In the genomic region with DNA sequence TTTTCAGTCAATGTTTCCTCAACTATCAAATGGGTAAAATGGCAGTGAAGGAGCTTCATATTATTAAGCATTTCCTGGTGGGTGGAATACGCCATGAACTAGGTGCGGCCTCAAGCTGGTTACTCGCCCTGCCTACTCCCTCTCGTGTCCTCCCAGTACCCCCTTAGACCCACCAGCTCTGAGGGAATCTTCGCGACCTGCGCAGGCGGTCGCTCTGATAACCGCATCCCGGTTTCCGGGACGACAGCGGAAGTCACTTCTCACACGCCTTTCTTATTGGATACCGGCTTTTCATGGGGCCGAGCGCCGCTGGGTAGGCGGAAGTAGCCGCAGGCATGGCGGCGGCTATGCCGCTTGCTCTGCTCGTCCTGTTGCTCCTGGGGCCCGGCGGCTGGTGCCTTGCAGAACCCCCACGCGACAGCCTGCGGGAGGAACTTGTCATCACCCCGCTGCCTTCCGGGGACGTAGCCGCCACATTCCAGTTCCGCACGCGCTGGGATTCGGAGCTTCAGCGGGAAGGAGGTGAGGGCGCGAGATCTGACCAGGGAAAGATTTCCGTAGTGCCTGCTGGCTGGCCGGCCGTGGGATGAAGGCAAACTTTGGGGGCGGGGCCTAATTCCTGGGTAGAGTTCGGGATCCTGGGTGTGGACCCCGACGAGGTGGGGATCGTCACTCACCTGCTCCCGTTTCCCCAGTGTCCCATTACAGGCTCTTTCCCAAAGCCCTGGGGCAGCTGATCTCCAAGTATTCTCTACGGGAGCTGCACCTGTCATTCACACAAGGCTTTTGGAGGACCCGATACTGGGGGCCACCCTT, we compare ENCODE assay signal across 1 cellular context.
TF ChIP-seq lines count a peak whose summit lies in the region.

A gene (plus strand): TSS at position 320 of the 816 bp plus-strand sequence. CDS start 16 bp downstream, at position 336.

TF ChIP-seq in HepG2, 621 proteins besides CTCF, POLR2A, EP300 and RAD21 (continued from another document and continues in another):
- TF ChIP-seq, protein P1, sequence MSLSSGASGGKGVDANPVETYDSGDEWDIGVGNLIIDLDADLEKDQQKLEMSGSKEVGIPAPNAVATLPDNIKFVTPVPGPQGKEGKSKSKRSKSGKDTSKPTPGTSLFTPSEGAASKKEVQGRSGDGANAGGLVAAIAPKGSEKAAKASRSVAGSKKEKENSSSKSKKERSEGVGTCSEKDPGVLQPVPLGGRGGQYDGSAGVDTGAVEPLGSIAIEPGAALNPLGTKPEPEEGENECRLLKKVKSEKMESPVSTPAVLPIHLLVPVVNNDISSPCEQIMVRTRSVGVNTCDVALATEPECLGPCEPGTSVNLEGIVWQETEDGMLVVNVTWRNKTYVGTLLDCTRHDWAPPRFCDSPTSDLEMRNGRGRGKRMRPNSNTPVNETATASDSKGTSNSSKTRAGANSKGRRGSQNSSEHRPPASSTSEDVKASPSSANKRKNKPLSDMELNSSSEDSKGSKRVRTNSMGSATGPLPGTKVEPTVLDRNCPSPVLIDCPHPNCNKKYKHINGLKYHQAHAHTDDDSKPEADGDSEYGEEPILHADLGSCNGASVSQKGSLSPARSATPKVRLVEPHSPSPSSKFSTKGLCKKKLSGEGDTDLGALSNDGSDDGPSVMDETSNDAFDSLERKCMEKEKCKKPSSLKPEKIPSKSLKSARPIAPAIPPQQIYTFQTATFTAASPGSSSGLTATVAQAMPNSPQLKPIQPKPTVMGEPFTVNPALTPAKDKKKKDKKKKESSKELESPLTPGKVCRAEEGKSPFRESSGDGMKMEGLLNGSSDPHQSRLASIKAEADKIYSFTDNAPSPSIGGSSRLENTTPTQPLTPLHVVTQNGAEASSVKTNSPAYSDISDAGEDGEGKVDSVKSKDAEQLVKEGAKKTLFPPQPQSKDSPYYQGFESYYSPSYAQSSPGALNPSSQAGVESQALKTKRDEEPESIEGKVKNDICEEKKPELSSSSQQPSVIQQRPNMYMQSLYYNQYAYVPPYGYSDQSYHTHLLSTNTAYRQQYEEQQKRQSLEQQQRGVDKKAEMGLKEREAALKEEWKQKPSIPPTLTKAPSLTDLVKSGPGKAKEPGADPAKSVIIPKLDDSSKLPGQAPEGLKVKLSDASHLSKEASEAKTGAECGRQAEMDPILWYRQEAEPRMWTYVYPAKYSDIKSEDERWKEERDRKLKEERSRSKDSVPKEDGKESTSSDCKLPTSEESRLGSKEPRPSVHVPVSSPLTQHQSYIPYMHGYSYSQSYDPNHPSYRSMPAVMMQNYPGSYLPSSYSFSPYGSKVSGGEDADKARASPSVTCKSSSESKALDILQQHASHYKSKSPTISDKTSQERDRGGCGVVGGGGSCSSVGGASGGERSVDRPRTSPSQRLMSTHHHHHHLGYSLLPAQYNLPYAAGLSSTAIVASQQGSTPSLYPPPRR (CRISPR knock-in tag; IDR thresholded peaks at IDR 0.05; ENCODE audit: borderline replicate concordance), result peak; percentile 66; the same call in 1 of the 2 replicates
- TF ChIP-seq ARID2 (CRISPR knock-in tag; IDR thresholded peaks at IDR 0.05; ENCODE audit: borderline replicate concordance), result no peak; the same call in 1 of the 2 replicates
- TF ChIP-seq GATA4 (IDR thresholded peaks at IDR 0.05; ENCODE audit: borderline replicate concordance, low read depth), result peak; percentile 84
- TF ChIP-seq, protein P2, sequence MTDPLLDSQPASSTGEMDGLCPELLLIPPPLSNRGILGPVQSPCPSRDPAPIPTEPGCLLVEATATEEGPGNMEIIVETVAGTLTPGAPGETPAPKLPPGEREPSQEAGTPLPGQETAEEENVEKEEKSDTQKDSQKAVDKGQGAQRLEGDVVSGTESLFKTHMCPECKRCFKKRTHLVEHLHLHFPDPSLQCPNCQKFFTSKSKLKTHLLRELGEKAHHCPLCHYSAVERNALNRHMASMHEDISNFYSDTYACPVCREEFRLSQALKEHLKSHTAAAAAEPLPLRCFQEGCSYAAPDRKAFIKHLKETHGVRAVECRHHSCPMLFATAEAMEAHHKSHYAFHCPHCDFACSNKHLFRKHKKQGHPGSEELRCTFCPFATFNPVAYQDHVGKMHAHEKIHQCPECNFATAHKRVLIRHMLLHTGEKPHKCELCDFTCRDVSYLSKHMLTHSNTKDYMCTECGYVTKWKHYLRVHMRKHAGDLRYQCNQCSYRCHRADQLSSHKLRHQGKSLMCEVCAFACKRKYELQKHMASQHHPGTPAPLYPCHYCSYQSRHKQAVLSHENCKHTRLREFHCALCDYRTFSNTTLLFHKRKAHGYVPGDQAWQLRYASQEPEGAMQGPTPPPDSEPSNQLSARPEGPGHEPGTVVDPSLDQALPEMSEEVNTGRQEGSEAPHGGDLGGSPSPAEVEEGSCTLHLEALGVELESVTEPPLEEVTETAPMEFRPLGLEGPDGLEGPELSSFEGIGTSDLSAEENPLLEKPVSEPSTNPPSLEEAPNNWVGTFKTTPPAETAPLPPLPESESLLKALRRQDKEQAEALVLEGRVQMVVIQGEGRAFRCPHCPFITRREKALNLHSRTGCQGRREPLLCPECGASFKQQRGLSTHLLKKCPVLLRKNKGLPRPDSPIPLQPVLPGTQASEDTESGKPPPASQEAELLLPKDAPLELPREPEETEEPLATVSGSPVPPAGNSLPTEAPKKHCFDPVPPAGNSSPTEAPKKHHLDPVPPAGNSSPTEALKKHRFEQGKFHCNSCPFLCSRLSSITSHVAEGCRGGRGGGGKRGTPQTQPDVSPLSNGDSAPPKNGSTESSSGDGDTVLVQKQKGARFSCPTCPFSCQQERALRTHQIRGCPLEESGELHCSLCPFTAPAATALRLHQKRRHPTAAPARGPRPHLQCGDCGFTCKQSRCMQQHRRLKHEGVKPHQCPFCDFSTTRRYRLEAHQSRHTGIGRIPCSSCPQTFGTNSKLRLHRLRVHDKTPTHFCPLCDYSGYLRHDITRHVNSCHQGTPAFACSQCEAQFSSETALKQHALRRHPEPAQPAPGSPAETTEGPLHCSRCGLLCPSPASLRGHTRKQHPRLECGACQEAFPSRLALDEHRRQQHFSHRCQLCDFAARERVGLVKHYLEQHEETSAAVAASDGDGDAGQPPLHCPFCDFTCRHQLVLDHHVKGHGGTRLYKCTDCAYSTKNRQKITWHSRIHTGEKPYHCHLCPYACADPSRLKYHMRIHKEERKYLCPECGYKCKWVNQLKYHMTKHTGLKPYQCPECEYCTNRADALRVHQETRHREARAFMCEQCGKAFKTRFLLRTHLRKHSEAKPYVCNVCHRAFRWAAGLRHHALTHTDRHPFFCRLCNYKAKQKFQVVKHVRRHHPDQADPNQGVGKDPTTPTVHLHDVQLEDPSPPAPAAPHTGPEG (CRISPR knock-in tag; IDR thresholded peaks at IDR 0.05), result peak; percentile 88
- TF ChIP-seq ZNF232 (CRISPR knock-in tag; IDR thresholded peaks at IDR 0.05; ENCODE audit: borderline replicate concordance), result peak; percentile 97
- no peak for TF ChIP-seq ZNF562 (CRISPR knock-in tag; IDR thresholded peaks at IDR 0.05; ENCODE audit: borderline replicate concordance)
- TF ChIP-seq ZBTB7A (CRISPR knock-in tag; IDR thresholded peaks at IDR 0.05), result no peak; the same call in 1 of the 2 replicates
- TF ChIP-seq, protein P3, sequence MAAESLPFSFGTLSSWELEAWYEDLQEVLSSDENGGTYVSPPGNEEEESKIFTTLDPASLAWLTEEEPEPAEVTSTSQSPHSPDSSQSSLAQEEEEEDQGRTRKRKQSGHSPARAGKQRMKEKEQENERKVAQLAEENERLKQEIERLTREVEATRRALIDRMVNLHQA (CRISPR knock-in tag; IDR thresholded peaks at IDR 0.05), result 0 out of 2 replicates have a peak, but pooled peaks have one; percentile 78
- TF ChIP-seq, protein P4, sequence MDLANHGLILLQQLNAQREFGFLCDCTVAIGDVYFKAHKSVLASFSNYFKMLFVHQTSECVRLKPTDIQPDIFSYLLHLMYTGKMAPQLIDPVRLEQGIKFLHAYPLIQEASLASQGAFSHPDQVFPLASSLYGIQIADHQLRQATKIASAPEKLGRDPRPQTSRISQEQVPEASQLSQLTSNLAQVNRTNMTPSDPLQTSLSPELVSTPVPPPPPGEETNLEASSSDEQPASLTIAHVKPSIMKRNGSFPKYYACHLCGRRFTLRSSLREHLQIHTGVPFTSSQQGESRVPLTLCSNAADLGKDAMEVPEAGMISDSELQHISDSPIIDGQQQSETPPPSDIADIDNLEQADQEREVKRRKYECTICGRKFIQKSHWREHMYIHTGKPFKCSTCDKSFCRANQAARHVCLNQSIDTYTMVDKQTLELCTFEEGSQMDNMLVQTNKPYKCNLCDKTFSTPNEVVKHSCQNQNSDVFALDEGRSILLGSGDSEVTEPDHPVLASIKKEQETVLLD (CRISPR knock-in tag; IDR thresholded peaks at IDR 0.05; ENCODE audit: low read depth), result peak; percentile 53; the same call in 1 of the 2 replicates
- peak; percentile 86; the same call in 1 of the 2 replicates for TF ChIP-seq ZNF264 (CRISPR knock-in tag; IDR thresholded peaks at IDR 0.05)
- TF ChIP-seq ZBTB21 (CRISPR knock-in tag; IDR thresholded peaks at IDR 0.05), result peak; percentile 83
- peak; percentile 78 for TF ChIP-seq REPIN1 (CRISPR knock-in tag; IDR thresholded peaks at IDR 0.05; ENCODE audit: borderline replicate concordance, low read depth)
- peak; percentile 94 for TF ChIP-seq HNRNPLL (IDR thresholded peaks at IDR 0.05; ENCODE audit: low read depth, low read length, poor library complexity, severe bottlenecking)
- peak; percentile 94 for TF ChIP-seq SRY (CRISPR knock-in tag; IDR thresholded peaks at IDR 0.05)
- TF ChIP-seq SMAD1 (CRISPR knock-in tag; IDR thresholded peaks at IDR 0.05; ENCODE audit: borderline replicate concordance, low read depth), result peak; percentile 95; the same call in 1 of the 2 replicates
- TF ChIP-seq ZNF607 (CRISPR knock-in tag; IDR thresholded peaks at IDR 0.05; ENCODE audit: borderline replicate concordance), result peak; percentile 95
- TF ChIP-seq TOE1 (CRISPR knock-in tag; IDR thresholded peaks at IDR 0.05), result peak; percentile 66; the same call in 1 of the 2 replicates
- no peak for TF ChIP-seq ZFYVE20 (CRISPR knock-in tag; IDR thresholded peaks at IDR 0.05; ENCODE audit: borderline replicate concordance, low read depth)
- TF ChIP-seq, protein P5, sequence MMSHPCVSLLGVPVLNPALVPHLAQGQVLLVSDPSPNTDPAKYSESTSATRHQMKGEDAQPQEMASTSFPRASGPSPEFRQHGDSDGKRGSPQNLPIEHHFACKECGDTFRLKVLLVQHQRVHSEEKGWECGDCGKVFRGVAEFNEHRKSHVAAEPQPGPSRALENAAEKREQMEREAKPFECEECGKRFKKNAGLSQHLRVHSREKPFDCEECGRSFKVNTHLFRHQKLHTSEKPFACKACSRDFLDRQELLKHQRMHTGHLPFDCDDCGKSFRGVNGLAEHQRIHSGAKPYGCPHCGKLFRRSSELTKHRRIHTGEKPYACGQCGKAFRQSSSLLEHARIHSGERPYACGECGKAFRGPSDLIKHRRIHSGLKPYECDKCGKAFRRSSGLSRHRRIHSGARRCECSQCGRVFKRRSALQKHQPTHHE (CRISPR knock-in tag; IDR thresholded peaks at IDR 0.05; ENCODE audit: borderline replicate concordance), result peak; percentile 60; the same call in 1 of the 2 replicates
- TF ChIP-seq PCBP2 (optimal IDR thresholded peaks at IDR 0.05; ENCODE audit: low read depth, low read length, poor library complexity, severe bottlenecking), result no peak
- TF ChIP-seq, protein P6, sequence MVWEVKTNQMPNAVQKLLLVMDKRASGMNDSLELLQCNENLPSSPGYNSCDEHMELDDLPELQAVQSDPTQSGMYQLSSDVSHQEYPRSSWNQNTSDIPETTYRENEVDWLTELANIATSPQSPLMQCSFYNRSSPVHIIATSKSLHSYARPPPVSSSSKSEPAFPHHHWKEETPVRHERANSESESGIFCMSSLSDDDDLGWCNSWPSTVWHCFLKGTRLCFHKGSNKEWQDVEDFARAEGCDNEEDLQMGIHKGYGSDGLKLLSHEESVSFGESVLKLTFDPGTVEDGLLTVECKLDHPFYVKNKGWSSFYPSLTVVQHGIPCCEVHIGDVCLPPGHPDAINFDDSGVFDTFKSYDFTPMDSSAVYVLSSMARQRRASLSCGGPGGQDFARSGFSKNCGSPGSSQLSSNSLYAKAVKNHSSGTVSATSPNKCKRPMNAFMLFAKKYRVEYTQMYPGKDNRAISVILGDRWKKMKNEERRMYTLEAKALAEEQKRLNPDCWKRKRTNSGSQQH (CRISPR knock-in tag; IDR thresholded peaks at IDR 0.05; ENCODE audit: low read depth), result peak; percentile 85; the same call in 1 of the 2 replicates
- TF ChIP-seq, protein P7, sequence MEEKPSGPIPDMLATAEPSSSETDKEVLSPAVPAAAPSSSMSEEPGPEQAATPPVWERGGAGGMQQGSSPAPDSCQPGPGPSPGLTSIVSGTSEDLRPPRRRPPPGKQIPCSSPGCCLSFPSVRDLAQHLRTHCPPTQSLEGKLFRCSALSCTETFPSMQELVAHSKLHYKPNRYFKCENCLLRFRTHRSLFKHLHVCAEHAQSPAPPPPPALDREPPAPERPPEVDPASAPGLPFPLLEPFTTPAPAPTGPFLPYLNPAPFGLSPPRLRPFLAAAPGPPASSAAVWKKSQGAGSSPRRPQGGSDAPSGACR (CRISPR knock-in tag; IDR thresholded peaks at IDR 0.05), result peak; percentile 95
- TF ChIP-seq, protein P8, sequence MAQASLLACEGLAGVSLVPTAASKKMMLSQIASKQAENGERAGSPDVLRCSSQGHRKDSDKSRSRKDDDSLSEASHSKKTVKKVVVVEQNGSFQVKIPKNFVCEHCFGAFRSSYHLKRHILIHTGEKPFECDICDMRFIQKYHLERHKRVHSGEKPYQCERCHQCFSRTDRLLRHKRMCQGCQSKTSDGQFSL (CRISPR knock-in tag; IDR thresholded peaks at IDR 0.05), result peak; percentile 63; the same call in 1 of the 2 replicates
- 0 out of 2 replicates have a peak, but pooled peaks have one; percentile 54 for TF ChIP-seq ZNF761 (CRISPR knock-in tag; conservative IDR thresholded peaks at IDR 0.05)
- peak; percentile 81 for TF ChIP-seq ZNF724P (CRISPR knock-in tag; IDR thresholded peaks at IDR 0.05; ENCODE audit: borderline replicate concordance)
- no peak; the same call in 1 of the 2 replicates for TF ChIP-seq ZNF256 (CRISPR knock-in tag; conservative IDR thresholded peaks at IDR 0.05)
- TF ChIP-seq ZNF83 (CRISPR knock-in tag; IDR thresholded peaks at IDR 0.05; ENCODE audit: borderline replicate concordance), result peak; percentile 91; the same call in 1 of the 2 replicates
- peak; percentile 96 for TF ChIP-seq RNF2 (conservative IDR thresholded peaks at IDR 0.05; ENCODE audit: low read depth)
- TF ChIP-seq, protein P9, sequence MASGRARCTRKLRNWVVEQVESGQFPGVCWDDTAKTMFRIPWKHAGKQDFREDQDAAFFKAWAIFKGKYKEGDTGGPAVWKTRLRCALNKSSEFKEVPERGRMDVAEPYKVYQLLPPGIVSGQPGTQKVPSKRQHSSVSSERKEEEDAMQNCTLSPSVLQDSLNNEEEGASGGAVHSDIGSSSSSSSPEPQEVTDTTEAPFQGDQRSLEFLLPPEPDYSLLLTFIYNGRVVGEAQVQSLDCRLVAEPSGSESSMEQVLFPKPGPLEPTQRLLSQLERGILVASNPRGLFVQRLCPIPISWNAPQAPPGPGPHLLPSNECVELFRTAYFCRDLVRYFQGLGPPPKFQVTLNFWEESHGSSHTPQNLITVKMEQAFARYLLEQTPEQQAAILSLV (CRISPR knock-in tag; IDR thresholded peaks at IDR 0.05; ENCODE audit: borderline replicate concordance), result peak; percentile 97
- peak; percentile 95 for TF ChIP-seq ZNF781 (CRISPR knock-in tag; IDR thresholded peaks at IDR 0.05; ENCODE audit: borderline replicate concordance, not compliant biosample characterization)
- TF ChIP-seq, protein P10, sequence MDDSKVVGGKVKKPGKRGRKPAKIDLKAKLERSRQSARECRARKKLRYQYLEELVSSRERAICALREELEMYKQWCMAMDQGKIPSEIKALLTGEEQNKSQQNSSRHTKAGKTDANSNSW (CRISPR knock-in tag; IDR thresholded peaks at IDR 0.05; ENCODE audit: borderline replicate concordance), result no peak
- no peak for TF ChIP-seq ZNF251 (CRISPR knock-in tag; IDR thresholded peaks at IDR 0.05)
- TF ChIP-seq ZNF333 (CRISPR knock-in tag; IDR thresholded peaks at IDR 0.05; ENCODE audit: borderline replicate concordance), result peak; percentile 93; the same call in 1 of the 2 replicates
- peak; percentile 98 for TF ChIP-seq ASH2L (IDR thresholded peaks at IDR 0.05; ENCODE audit: insufficient read length, low read depth, low read length)
- peak; percentile 99 for TF ChIP-seq POLR2AphosphoS5 (IDR thresholded peaks at IDR 0.05; ENCODE audit: low read depth, low read length)
